ENCODE assay signal across 21 cellular contexts in the genomic region with DNA sequence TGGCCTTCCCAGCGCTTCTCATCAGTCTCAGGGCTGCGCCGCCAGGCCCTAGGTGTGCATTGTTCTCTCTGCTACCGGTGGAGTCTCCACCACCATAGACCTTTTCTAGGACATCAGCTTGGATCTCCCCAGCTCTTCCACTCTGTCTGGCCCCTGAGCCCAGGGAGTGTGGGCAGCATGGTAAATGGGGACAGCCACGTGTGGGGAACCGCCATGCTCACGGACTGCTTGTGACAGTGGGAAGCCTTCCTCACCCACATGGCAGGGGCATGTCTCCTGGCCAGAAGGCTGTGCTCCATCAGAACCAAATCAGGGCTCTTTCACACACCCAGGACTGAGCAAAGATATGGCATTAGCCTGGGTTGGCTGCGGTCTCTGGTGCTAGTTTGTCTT. TPM values are rescaled to one million over a fixed set of nuclear protein-coding genes. Genes with fewer than 3 reads are reported as not detected.
DNase-seq lines count a peak whose midpoint lies in the region; ATAC-seq, FAIRE-seq and TF ChIP-seq lines count a peak whose summit lies in the region.
"Had no signal": no experiment of that assay in that cellular context is flagged by ENCODE, and none has a peak within 500 bp of the region (broad histone marks: within the 10 kb centered on the region; RNA-seq: fewer than 3 reads in every experiment).

No MANE protein-coding gene starts in this region.

- no peak overlapping the region for H2BK15ac ChIP-seq in mesenchymal stem cell (ENCODE audit: low read depth, poor library complexity, severe bottlenecking)

- POLR2A ChIA-PET in activated CD4-positive, alpha-beta T cell treated with anti-CD3 and anti-CD28 coated beads, Interleukin-2, amount 10 ng/mL, durations not matched to agents 7 days and 5 days (lab: Charles Lee), result no interaction called here

- DNase-seq in activated CD4-positive, alpha-beta T cell treated with anti-CD3 and anti-CD28 coated beads, Interleukin-2, amount 10 ng/mL, durations not matched to agents 7 days and 5 days, result no peak
- no peak for DNase-seq in activated CD4-positive, alpha-beta T cell treated with anti-CD3 and anti-CD28 coated beads for 1 hour
- no peak for DNase-seq in astrocyte (ENCODE audit: low read depth)
- DNase-seq in mesenchymal stem cell, result no peak
- DNase-seq in activated naive CD4-positive, alpha-beta T cell (lab: John Stamatoyannopoulos, UW), result no peak
- DNase-seq: 8988T; DMS 273 treated with DMSO at 0.1 percent for 48 hours; KBM-7; NCI-H1048; NCI-H146; NCI-H2081 treated with DMSO at 0.1 percent for 48 hours; NCI-H345; NCI-H526 treated with DMSO at 0.1 percent for 48 hours; NK-92 treated with Interleukin-12 subunit alpha and Interleukin-12 subunit beta, amount 100 ng/mL, for 24 hours; OCI-M1 had no signal

- H2BK5ac ChIP-seq in mesenchymal stem cell (ENCODE audit: low read depth, low read length, poor library complexity, severe bottlenecking), result no peak overlapping the region

- no peaks in the 10 kb centered on the region for H3K27me3 Mint-ChIP-seq in activated CD4-positive, alpha-beta T cell treated with anti-CD3 and anti-CD28 coated beads, Interleukin-2, amount 10 ng/mL, durations not matched to agents 7 days and 5 days
- H3K27me3 Mint-ChIP-seq in astrocyte (ENCODE audit: low read depth, unreplicated experiment), result peaks cover 7% of the 10 kb centered on the region
- no peaks in the 10 kb centered on the region for H3K27me3 Mint-ChIP-seq in stimulated activated memory B cell treated with anti-CD40 and anti-IgM and Interleukin-4, amounts not matched to agents 10 μg/mL and 1 μg/mL and 100 μg/mL, for 72 hours

- CTCF ChIA-PET in activated CD4-positive, alpha-beta T cell treated with anti-CD3 and anti-CD28 coated beads, Interleukin-2, amount 10 ng/mL, durations not matched to agents 7 days and 5 days (lab: Charles Lee), result no interaction called here

- peak overlapping the region; percentile 9 for H3K27ac Mint-ChIP-seq in activated CD4-positive, alpha-beta T cell treated with anti-CD3 and anti-CD28 coated beads, Interleukin-2, amount 10 ng/mL, durations not matched to agents 7 days and 5 days
- H3K27ac Mint-ChIP-seq in astrocyte (ENCODE audit: unreplicated experiment), result peak overlapping the region; percentile 26
- H3K27ac Mint-ChIP-seq in stimulated activated memory B cell treated with anti-CD40 and anti-IgM and Interleukin-4, amounts not matched to agents 10 μg/mL and 1 μg/mL and 100 μg/mL, for 72 hours, result peak overlapping the region; percentile 47

- no peaks in the 10 kb centered on the region for H3K36me3 ChIP-seq in astrocyte (ENCODE audit: insufficient read depth, low read length)
- H3K36me3 ChIP-seq in mesenchymal stem cell (ENCODE audit: control insufficient read depth in 1 of 2, insufficient read depth in 2 of 2, low read depth in 1 of 2, low read length in 2 of 2), result no peaks in the 10 kb centered on the region
- H3K36me3 ChIP-seq: BLaER1 had no signal

- H3K4me3 ChIP-seq in astrocyte (ENCODE audit: insufficient read depth, low read depth, low read length), result no peak overlapping the region
- H3K4me3 ChIP-seq in mesenchymal stem cell (ENCODE audit: insufficient read depth in 1 of 2, low read depth in 1 of 2, low read length in 2 of 2), result no peak overlapping the region
- H3K4me3 ChIP-seq: BLaER1 had no signal

- FAIRE-seq in astrocyte (lab: Jason Lieb, UNC), result no peak

- H3K9me3 Mint-ChIP-seq in activated CD4-positive, alpha-beta T cell treated with anti-CD3 and anti-CD28 coated beads, Interleukin-2, amount 10 ng/mL, durations not matched to agents 7 days and 5 days, result no peaks in the 10 kb centered on the region
- no peaks in the 10 kb centered on the region for H3K9me3 Mint-ChIP-seq in astrocyte (ENCODE audit: unreplicated experiment)
- H3K9me3 Mint-ChIP-seq in stimulated activated memory B cell treated with anti-CD40 and anti-IgM and Interleukin-4, amounts not matched to agents 10 μg/mL and 1 μg/mL and 100 μg/mL, for 72 hours, result no peaks in the 10 kb centered on the region

- no peak for TF ChIP-seq CTCF in astrocyte (IDR thresholded peaks at IDR 0.05; ENCODE audit: insufficient read depth, low read depth, low read length)

- H2BK12ac ChIP-seq in mesenchymal stem cell (ENCODE audit: low read length in 2 of 2), result no peak overlapping the region

- H4K91ac ChIP-seq in mesenchymal stem cell (ENCODE audit: low read length), result no peak overlapping the region

- H3K4me1 Mint-ChIP-seq in activated CD4-positive, alpha-beta T cell treated with anti-CD3 and anti-CD28 coated beads, Interleukin-2, amount 10 ng/mL, durations not matched to agents 7 days and 5 days, result no peaks in the 10 kb centered on the region
- peaks cover 2% of the 10 kb centered on the region for H3K4me1 Mint-ChIP-seq in astrocyte (ENCODE audit: low read depth, unreplicated experiment)
- peaks cover 20% of the 10 kb centered on the region for H3K4me1 Mint-ChIP-seq in stimulated activated memory B cell treated with anti-CD40 and anti-IgM and Interleukin-4, amounts not matched to agents 10 μg/mL and 1 μg/mL and 100 μg/mL, for 72 hours

- no peak overlapping the region for H3K4me3 Mint-ChIP-seq in activated CD4-positive, alpha-beta T cell treated with anti-CD3 and anti-CD28 coated beads, Interleukin-2, amount 10 ng/mL, durations not matched to agents 7 days and 5 days
- no peak overlapping the region for H3K4me3 Mint-ChIP-seq in astrocyte (ENCODE audit: unreplicated experiment)
- no peak overlapping the region for H3K4me3 Mint-ChIP-seq in stimulated activated memory B cell treated with anti-CD40 and anti-IgM and Interleukin-4, amounts not matched to agents 10 μg/mL and 1 μg/mL and 100 μg/mL, for 72 hours

- H3K79me1 ChIP-seq in mesenchymal stem cell (replicated peaks; ENCODE audit: low read length, poor library complexity, severe bottlenecking), result no peaks in the 10 kb centered on the region

- H3K4me2 ChIP-seq in astrocyte (ENCODE audit: low read length), result no peak overlapping the region
- no peak overlapping the region for H3K4me2 ChIP-seq in mesenchymal stem cell (ENCODE audit: low read length, poor library complexity, severe bottlenecking)

- H3K18ac ChIP-seq in mesenchymal stem cell (ENCODE audit: low read depth in 1 of 2, low read length in 2 of 2), result no peak overlapping the region

- 93% methylated on average over 8 of the region's 8 CpGs for whole genome bisulfite sequencing in mesenchymal stem cell

- H3K79me2 ChIP-seq in astrocyte (ENCODE audit: insufficient read depth, low read length), result no peaks in the 10 kb centered on the region

- peaks cover 2% of the 10 kb centered on the region for H3K27me3 ChIP-seq in astrocyte (ENCODE audit: insufficient read depth, low read length)
- peaks cover 21 to 34% of the 10 kb centered on the region in 2 experiments for H3K27me3 ChIP-seq in mesenchymal stem cell (ENCODE audit: control insufficient read depth in 1 of 2, insufficient read depth in 1 of 2, low read length in 2 of 2)
- H3K27me3 ChIP-seq: BLaER1 had no signal

- H2AFZ ChIP-seq in astrocyte (ENCODE audit: low read depth, low read length) (no peak overlapping the region), mesenchymal stem cell (ENCODE audit: low read depth, low read length) (peak overlapping the region; percentile 49)

- no peak overlapping the region for H2BK120ac ChIP-seq in mesenchymal stem cell (ENCODE audit: low read depth, low read length)

- H3K4me1 ChIP-seq in astrocyte (ENCODE audit: insufficient read depth, low read length) (no peaks in the 10 kb centered on the region), mesenchymal stem cell (ENCODE audit: control insufficient read depth, insufficient read depth, low read depth, low read length) (peaks cover 1% of the 10 kb centered on the region)

- H4K20me1 ChIP-seq in astrocyte (ENCODE audit: insufficient read depth, low read length), result no peaks in the 10 kb centered on the region
- H4K20me1 ChIP-seq: BLaER1 had no signal

- H3K9ac ChIP-seq in astrocyte (ENCODE audit: low read length) (no peak overlapping the region), mesenchymal stem cell (ENCODE audit: low read length) (no peak overlapping the region)
- H3K9ac ChIP-seq: BLaER1 had no signal

- H2AK5ac ChIP-seq in mesenchymal stem cell (ENCODE audit: low read length, severe bottlenecking), result no peak overlapping the region

- H3K27ac ChIP-seq in astrocyte (ENCODE audit: low read depth, low read length) (no peak overlapping the region), mesenchymal stem cell (ENCODE audit: low read length, poor library complexity, severe bottlenecking) (no peak overlapping the region)
- H3K27ac ChIP-seq: BLaER1 had no signal

- H3K36me3 Mint-ChIP-seq in activated CD4-positive, alpha-beta T cell treated with anti-CD3 and anti-CD28 coated beads, Interleukin-2, amount 10 ng/mL, durations not matched to agents 7 days and 5 days (ENCODE audit: low read depth), result no peaks in the 10 kb centered on the region
- H3K36me3 Mint-ChIP-seq in astrocyte (ENCODE audit: low read depth, unreplicated experiment), result no peaks in the 10 kb centered on the region
- peaks cover 6% of the 10 kb centered on the region for H3K36me3 Mint-ChIP-seq in stimulated activated memory B cell treated with anti-CD40 and anti-IgM and Interleukin-4, amounts not matched to agents 10 μg/mL and 1 μg/mL and 100 μg/mL, for 72 hours

- H4K8ac ChIP-seq in mesenchymal stem cell (ENCODE audit: low read length), result peak overlapping the region; percentile 22

- H3K14ac ChIP-seq in mesenchymal stem cell (ENCODE audit: low read length in 2 of 2), result no peak overlapping the region

- ATAC-seq in stimulated activated memory B cell treated with anti-CD40 and anti-IgM and Interleukin-4, amounts not matched to agents 10 μg/mL and 1 μg/mL and 100 μg/mL, for 72 hours, result no peak
- ATAC-seq in HG03442 (IDR thresholded peaks at IDR 0.05; ENCODE audit: unreplicated experiment) (no peak), esophagus mucosa (no peak)

- H3K4ac ChIP-seq in mesenchymal stem cell (ENCODE audit: low read depth in 1 of 2, low read length in 2 of 2), result no peak overlapping the region

- no peak overlapping the region for H3K23ac ChIP-seq in mesenchymal stem cell (ENCODE audit: low read length in 2 of 2)

- no peaks in the 10 kb centered on the region for H3K9me3 ChIP-seq in astrocyte (ENCODE audit: insufficient read depth, low read depth, low read length)
- no peaks in the 10 kb centered on the region for H3K9me3 ChIP-seq in mesenchymal stem cell (ENCODE audit: control insufficient read depth, low read length)
- H3K9me3 ChIP-seq: BLaER1 had no signal

RNA-seq across cellular contexts. Expression of a gene that starts 51.3 kb away (rescaled TPM):
- total RNA-seq in activated CD4-positive, alpha-beta T cell treated with anti-CD3 and anti-CD28 coated beads, Interleukin-2, amount 10 ng/mL, durations not matched to agents 7 days and 5 days, result not detected
- total RNA-seq in astrocyte (not detected in 2 replicates), esophagus mucosa (0.28 TPM)
- polyA plus RNA-seq in mesenchymal stem cell (2013, experiment 1 of 2), result not detected
- not detected for polyA plus RNA-seq in mesenchymal stem cell (2013, experiment 2 of 2)
- total RNA-seq: Daoy, H4 had no signal
